In the genomic region with DNA sequence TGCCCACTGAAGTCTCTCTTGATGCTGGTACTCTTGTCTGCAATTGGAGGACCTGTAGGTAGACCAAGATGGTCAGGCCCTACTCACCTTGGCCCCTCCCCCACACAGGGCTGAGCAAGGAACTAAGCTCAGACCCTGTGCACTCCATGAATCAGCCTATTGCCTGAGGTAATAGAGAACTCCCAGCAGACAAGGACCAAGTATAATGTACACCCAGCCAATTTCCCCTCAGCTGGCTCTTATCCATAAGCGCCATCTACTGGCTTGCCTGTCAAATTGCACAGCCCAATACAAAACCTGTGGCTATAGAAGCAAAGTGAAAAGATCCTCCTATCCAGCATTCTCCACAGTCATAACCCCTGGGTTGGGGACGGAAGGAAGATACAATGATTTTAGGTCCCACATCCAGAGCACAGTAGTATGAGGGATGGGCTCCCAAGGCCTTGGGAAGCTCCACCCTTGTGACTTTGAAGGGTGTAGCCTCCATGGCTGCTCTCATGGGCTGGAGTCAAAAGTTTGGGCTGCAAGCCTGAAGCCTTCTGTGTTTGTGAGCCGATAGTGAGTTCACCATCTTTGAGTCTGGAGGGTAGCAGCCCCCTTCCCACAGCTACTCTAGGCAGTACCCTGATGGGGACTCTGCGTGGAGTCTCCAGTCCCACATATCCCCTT, we compare ENCODE assay signal across 8 cellular contexts. TPM values are rescaled to one million over a fixed set of nuclear protein-coding genes. Genes with fewer than 3 reads are reported as not detected.
DNase-seq lines count a peak whose midpoint lies in the region; ATAC-seq and TF ChIP-seq lines count a peak whose summit lies in the region.

No MANE protein-coding gene starts in this region.

- H3K4ac ChIP-seq in trophoblast cell (ENCODE audit: low read depth, low read length) = no peak overlapping the region

- H3K23ac ChIP-seq in trophoblast cell (ENCODE audit: low read length) = no peak overlapping the region

- peak; percentile 86 for TF ChIP-seq CTCF in foreskin fibroblast (IDR thresholded peaks at IDR 0.05; ENCODE audit: low read depth, low read length)

- H3K9me3 ChIP-seq in trophoblast cell (ENCODE audit: insufficient read depth, low read depth, low read length) = no peaks in the 10 kb centered on the region

- H2BK5ac ChIP-seq in trophoblast cell (ENCODE audit: low read depth, low read length, poor library complexity) = no peak overlapping the region

- H2BK120ac ChIP-seq in trophoblast cell (ENCODE audit: insufficient read depth, low read length, poor library complexity) = peak overlapping the region; percentile 38

- no peaks in the 10 kb centered on the region for H3K79me2 ChIP-seq in trophoblast cell (ENCODE audit: control insufficient read depth, insufficient read depth, low read length, poor library complexity)

- no peaks in the 10 kb centered on the region for H3K36me3 ChIP-seq in trophoblast cell (ENCODE audit: control insufficient read depth in 1 of 2, insufficient read depth in 2 of 2, low read length in 2 of 2)

- no peak overlapping the region for H2AFZ ChIP-seq in trophoblast cell (ENCODE audit: insufficient read depth, low read length, poor library complexity)

- H3K79me1 ChIP-seq in trophoblast cell (ENCODE audit: low read length) = peaks cover 8% of the 10 kb centered on the region

- H3K4me3 ChIP-seq in foreskin fibroblast (ENCODE audit: low read depth in 1 of 2, low read length in 2 of 2) = no peak overlapping the region
- H3K4me3 ChIP-seq in trophoblast cell (ENCODE audit: low read depth, low read length) = no peak overlapping the region

- H4K8ac ChIP-seq in trophoblast cell (ENCODE audit: low read depth, low read length) = no peak overlapping the region

- H3K9ac ChIP-seq in trophoblast cell (ENCODE audit: low read length) = no peak overlapping the region

- H4K12ac ChIP-seq in trophoblast cell (ENCODE audit: low read depth, low read length) = no peak overlapping the region

- peak; percentile 97 for ATAC-seq in GM21390 (IDR thresholded peaks at IDR 0.05; ENCODE audit: unreplicated experiment)
- peak; percentile 91 for ATAC-seq in HG03558 (IDR thresholded peaks at IDR 0.05; ENCODE audit: extremely low read depth, unreplicated experiment)

- H3K14ac ChIP-seq in trophoblast cell (ENCODE audit: low read length) = no peak overlapping the region

- H3K4me1 ChIP-seq in trophoblast cell (ENCODE audit: control insufficient read depth in 1 of 2, insufficient read depth in 2 of 2, low read length in 2 of 2) = peaks cover 3 to 8% of the 10 kb centered on the region in 2 experiments

- no CpG with 5 or more reads among the region's 4 CpGs for WGBS in trophoblast cell (ENCODE audit: extremely low coverage, insufficient coverage, insufficient read length)

- H3K27me3 ChIP-seq in trophoblast cell (ENCODE audit: insufficient read depth, low read length) = no peaks in the 10 kb centered on the region

- no peak overlapping the region for H2AK5ac ChIP-seq in trophoblast cell (ENCODE audit: low read length)

- H3K4me2 ChIP-seq in trophoblast cell (ENCODE audit: low read length) = no peak overlapping the region

- peak; percentile 66 for DNase-seq in EH (ENCODE audit: low read depth)
- DNase-seq in NCI-H82 treated with DMSO at 0.1 percent for 48 hours (lab: John Stamatoyannopoulos, UW; ENCODE audit: unreplicated experiment) = peak; percentile 6
- peak; percentile 1 for DNase-seq in activated CD8-positive, alpha-beta memory T cell treated with anti-CD3 and anti-CD28 coated beads, Interleukin-2, amount 50 U/mL, for 24 hours (ENCODE audit: extremely low read depth)
- peak; percentile 27 to 54 for DNase-seq in foreskin fibroblast
- peak; percentile 60 to 88 for DNase-seq in trophoblast cell
- DNase-seq in GF-D8 (lab: John Stamatoyannopoulos, UW) = no peak

- H3K18ac ChIP-seq in trophoblast cell (ENCODE audit: low read length) = no peak overlapping the region

- H4K91ac ChIP-seq in trophoblast cell (ENCODE audit: low read depth, low read length) = no peak overlapping the region

- peak overlapping the region; percentile 11 for H3K27ac ChIP-seq in trophoblast cell (ENCODE audit: low read depth, low read length)

- no peak overlapping the region for H2BK12ac ChIP-seq in trophoblast cell (ENCODE audit: low read length)

RNA-seq across cellular contexts. Expression of a gene that starts 56.0 kb away (rescaled TPM):
- not detected in 2 replicates for polyA plus RNA-seq in trophoblast cell (2013)

RNA-seq across cellular contexts. Expression of a gene that starts 56.7 kb away (rescaled TPM):
- polyA plus RNA-seq in trophoblast cell (2013) = 0.16 and 0.47 TPM in 2 replicates
